ENCODE assay signal across 8 cellular contexts in the genomic region with DNA sequence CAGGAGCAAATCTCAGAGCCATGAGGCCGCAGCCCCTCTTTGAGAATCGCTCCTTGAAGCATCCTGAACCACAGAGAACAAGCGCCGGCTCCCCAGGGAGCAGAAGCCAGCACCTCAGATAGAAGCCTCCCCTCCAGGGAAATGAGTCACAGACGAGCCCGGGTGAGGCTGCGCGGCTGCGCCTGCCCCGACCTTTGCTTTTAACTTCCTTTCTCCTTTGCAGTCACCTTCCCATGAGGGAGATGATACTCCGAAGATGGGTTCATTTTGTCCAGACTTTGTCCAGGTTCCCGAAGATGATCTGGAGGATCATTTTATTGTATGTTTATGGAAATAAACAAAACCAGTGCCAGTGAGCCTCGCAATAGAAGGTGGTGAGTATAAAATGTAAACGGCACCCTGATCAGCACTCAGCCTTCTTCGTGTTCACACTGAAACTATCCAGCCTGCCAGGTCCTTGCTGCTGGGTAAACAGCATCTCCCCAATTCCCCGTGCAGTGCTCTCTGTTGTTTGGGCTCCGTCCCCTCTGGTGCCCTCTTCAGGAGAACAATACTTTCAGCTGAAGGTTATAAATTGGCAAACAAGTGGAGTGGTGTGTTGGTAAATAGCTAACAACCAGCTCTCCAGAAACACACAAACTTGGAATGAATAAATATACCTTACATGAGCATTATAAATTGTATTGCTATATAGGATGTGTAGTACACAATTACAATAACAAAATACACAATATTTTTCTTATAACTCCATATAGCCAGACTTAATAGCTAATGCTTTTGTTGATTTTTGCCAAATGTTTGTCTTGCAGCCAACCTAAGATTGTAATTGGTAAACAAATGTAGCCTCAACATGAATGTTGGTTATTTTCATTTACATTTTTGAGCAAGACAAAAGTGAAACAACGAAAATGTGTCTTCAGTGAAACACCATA. TPM values are rescaled to one million over a fixed set of nuclear protein-coding genes. Genes with fewer than 3 reads are reported as not detected.
DNase-seq lines count a peak whose midpoint lies in the region; ATAC-seq and TF ChIP-seq lines count a peak whose summit lies in the region.

No MANE protein-coding gene starts in this region.

- H3F3A ChIP-seq in Loucy (ENCODE audit: low read depth), result no peaks in the 10 kb centered on the region

- H3K27me3 ChIP-seq in HCT116 (ENCODE audit: insufficient read depth, low read length), result no peaks in the 10 kb centered on the region
- H3K27me3 ChIP-seq in Loucy (ENCODE audit: insufficient read depth, low read length, poor library complexity, severe bottlenecking), result no peaks in the 10 kb centered on the region
- no peaks in the 10 kb centered on the region for H3K27me3 ChIP-seq in right atrium auricular region

- H2AFZ ChIP-seq in HCT116 (ENCODE audit: low read depth, low read length, poor library complexity, severe bottlenecking), result peak overlapping the region; percentile 90
- H2AFZ ChIP-seq in Loucy (ENCODE audit: low read length), result peak overlapping the region; percentile 92

- H4K20me1 ChIP-seq in HCT116 (ENCODE audit: insufficient read depth), result no peaks in the 10 kb centered on the region
- no peaks in the 10 kb centered on the region for H4K20me1 ChIP-seq in Loucy (ENCODE audit: insufficient read depth, low read length, poor library complexity, severe bottlenecking)

- H3K9me3 ChIP-seq in HCT116 (ENCODE audit: control insufficient read depth in 1 of 2, insufficient read depth in 1 of 2, low read depth in 1 of 2, low read length in 2 of 2) (no peaks in the 10 kb centered on the region), Loucy (ENCODE audit: insufficient read depth, low read depth, low read length) (no peaks in the 10 kb centered on the region), right atrium auricular region (no peaks in the 10 kb centered on the region)

- H3K4me1 ChIP-seq in HCT116 (ENCODE audit: control insufficient read depth in 1 of 2, insufficient read depth in 2 of 2, low read length in 2 of 2) (peaks cover 6 to 18% of the 10 kb centered on the region in 2 experiments; a peak in 3 of 4 replicates), Loucy (ENCODE audit: insufficient read depth, low read length, poor library complexity, severe bottlenecking) (peaks cover 17% of the 10 kb centered on the region), right atrium auricular region (peaks cover 0 to 19% of the 10 kb centered on the region in 2 donors)

- peak; percentile 74 for TF ChIP-seq RAD21 in HCT116 (IDR thresholded peaks at IDR 0.05; ENCODE audit: low read depth)

- TF ChIP-seq CTCF in GM12865 (IDR thresholded peaks at IDR 0.05; ENCODE audit: insufficient read depth, low read depth, low read length, missing control alignments), result peak; percentile 68
- peak; percentile 67 to 79 (median 68); a peak in 5 of 6 replicates for TF ChIP-seq CTCF in HCT116 (IDR thresholded peaks at IDR 0.05 in 2 of 3, conservative IDR thresholded peaks at IDR 0.05 in 1 of 3; ENCODE audit: borderline replicate concordance in 1 of 3, insufficient read depth in 1 of 3, low read depth in 2 of 3, low read length in 2 of 3)
- peak; percentile 78 for TF ChIP-seq CTCF in Loucy (conservative IDR thresholded peaks at IDR 0.05; ENCODE audit: low read length)
- peak in 1 of 2 donors; percentile 64 for TF ChIP-seq CTCF in right atrium auricular region (IDR thresholded peaks at IDR 0.05)

- POLR2A ChIA-PET in HCT116 (lab: Charles Lee), result no interaction called here

- peak overlapping the region; percentile 24 for H3K9ac ChIP-seq in HCT116 (ENCODE audit: low read length)
- peak overlapping the region; percentile 46 for H3K9ac ChIP-seq in Loucy (ENCODE audit: low read depth, low read length, poor library complexity, severe bottlenecking)

- BruUV-seq in HCT116 (replicated peaks; lab: Mats Ljungman, UMichigan), result no TSS peak

- CTCF ChIA-PET in HCT116 (lab: Charles Lee), result interaction anchor here (0.6 to 2.1 kb wide), 12 partner anchors 9 to 304 kb away, joined by 3 to 15 read pairs (median 4); no protein-coding TSS in a partner anchor

- H3K4me3 ChIP-seq in GM12865 (ENCODE audit: low read depth, low read length) (peak overlapping the region; percentile 61), HCT116 (replicated peaks in 1 of 2; ENCODE audit: low read depth in 1 of 2, low read length in 2 of 2) (peak overlapping the region; percentile 40 to 53), Loucy (ENCODE audit: low read length, poor library complexity, severe bottlenecking) (peak overlapping the region; percentile 77), right atrium auricular region (no peak overlapping the region)

- H3K9me2 ChIP-seq in HCT116 (ENCODE audit: insufficient read depth) (no peaks in the 10 kb centered on the region), Loucy (replicated peaks; ENCODE audit: low read depth, low read length) (no peaks in the 10 kb centered on the region)

- H3K36me3 ChIP-seq in HCT116 (ENCODE audit: control insufficient read depth in 1 of 2, insufficient read depth in 2 of 2, low read length in 2 of 2) (no peaks in the 10 kb centered on the region), Loucy (ENCODE audit: insufficient read depth, low read length) (no peaks in the 10 kb centered on the region), right atrium auricular region (no peaks in the 10 kb centered on the region)

- RAD21 ChIA-PET in HCT116 (lab: Charles Lee; ENCODE audit: low non-redundant PET in 1 of 2, low total read pairs in 2 of 2, uncharacterized antibody in 2 of 2, unreplicated experiment in 2 of 2), result interaction anchor here (0.6 to 0.7 kb wide), 2 partner anchors 12 to 373 kb away, joined by 4 to 8 read pairs; no protein-coding TSS in a partner anchor

- 0 out of 2 replicates have a peak overlapping the region, but pooled peaks have one; percentile 15 for H3K27ac ChIP-seq in HCT116 (ENCODE audit: low read depth, low read length)
- H3K27ac ChIP-seq in right atrium auricular region, result no peak overlapping the region

- H3K79me2 ChIP-seq in HCT116 (ENCODE audit: insufficient read depth, low read length), result no peaks in the 10 kb centered on the region
- no peaks in the 10 kb centered on the region for H3K79me2 ChIP-seq in Loucy (ENCODE audit: insufficient read depth, low read length)

- H3K4me2 ChIP-seq in HCT116 (ENCODE audit: low read length) (peak overlapping the region; percentile 81), Loucy (ENCODE audit: low read depth, low read length, poor library complexity, severe bottlenecking) (peak overlapping the region; percentile 79)

- intact Hi-C loops in HCT116 (cut with micrococcal nuclease), result loop anchor here (1.0 kb wide), 1 partner anchor 297 kb away; no protein-coding TSS in a partner anchor

- peak; percentile 94 for ATAC-seq in HCT116

- DNase-seq in GM12865 (ENCODE audit: low read depth), result peak; percentile 93
- peak; percentile 77 for DNase-seq in HCT116 (ENCODE audit: low read depth, low spot score)
- peak; percentile 81 for DNase-seq in SK-N-DZ (ENCODE audit: low spot score)
- peak; percentile 72 for DNase-seq in amniotic epithelial cell (ENCODE audit: low read depth)
- peak; percentile 38 for DNase-seq in right atrium auricular region (ENCODE audit: low spot score)
- peak; percentile 78 for DNase-seq in putamen (ENCODE audit: low spot score)
- DNase-seq in NCI-H1048 (lab: John Stamatoyannopoulos, UW), result no peak

- no peak for TF ChIP-seq POLR2A in HCT116 (IDR thresholded peaks at IDR 0.05; ENCODE audit: borderline replicate concordance, extremely low read depth, insufficient read depth, insufficient read length)

TF ChIP-seq in HCT116, 20 proteins besides CTCF, POLR2A, EP300 and RAD21:
- TF ChIP-seq FOSL1 (IDR thresholded peaks at IDR 0.05; ENCODE audit: low read depth) (peak; percentile 51), SP1 (IDR thresholded peaks at IDR 0.05; ENCODE audit: low read depth) (no peak), CEBPB (IDR thresholded peaks at IDR 0.05; ENCODE audit: low read depth) (no peak), YY1 (IDR thresholded peaks at IDR 0.05; ENCODE audit: extremely low read depth, insufficient replicate concordance, low read depth, low read length) (peak; percentile 46), CBX3 (IDR thresholded peaks at IDR 0.05; ENCODE audit: low read depth) (peak; percentile 63; the same call in 1 of the 2 replicates)
- TF ChIP-seq, protein P1, sequence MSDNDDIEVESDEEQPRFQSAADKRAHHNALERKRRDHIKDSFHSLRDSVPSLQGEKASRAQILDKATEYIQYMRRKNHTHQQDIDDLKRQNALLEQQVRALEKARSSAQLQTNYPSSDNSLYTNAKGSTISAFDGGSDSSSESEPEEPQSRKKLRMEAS (IDR thresholded peaks at IDR 0.05), result peak; percentile 59
TF ChIP-seq in HCT116: peak in this region for 4.

RNA-seq across cellular contexts. Expression of a gene that starts 41.4 kb away (rescaled TPM):
- 34.4 TPM for total RNA-seq in HCT116 (2021; ENCODE audit: unreplicated experiment)
- polyA plus RNA-seq in HCT116 (2012), result 10.0 and 12.8 TPM in 2 replicates
- polyA plus RNA-seq in SK-N-DZ (2014; cell fraction: cytosol; rRNA removed), result 48.3 and 55.4 TPM in 2 replicates
- 37.6 and 47.4 TPM in 2 replicates for polyA plus RNA-seq in SK-N-DZ (2014; cell fraction: nucleus; rRNA removed)
- total RNA-seq in right atrium auricular region, result 10 to 100 TPM; 13.9 to 14.4 TPM

Comparison
In these comparisons a context has a peak if more than half of its experiments do, and no peak if none do; other contexts are left out.
1. H3K4me3 ChIP-seq: peak in GM12865 (single experiment), HCT116 (2 of 2) and Loucy (single experiment); none in right atrium auricular region (0 of 2).